In genomic region chr2:6800553-6800952, GRCh38 we compare ENCODE assay signal across 16 cellular contexts.
DNase-seq lines count a peak whose midpoint lies in the region; ATAC-seq, FAIRE-seq and TF ChIP-seq lines count a peak whose summit lies in the region.
"Had no signal": no experiment of that assay in that cellular context is flagged by ENCODE, and none has a peak within 500 bp of the region (broad histone marks: within the 10 kb centered on the region; RNA-seq: fewer than 3 reads in every experiment).

No MANE protein-coding gene starts in this region.

- no peaks in the 10 kb centered on the region for H3K4me1 ChIP-seq in K562 (replicated peaks in 1 of 2; ENCODE audit: control insufficient read depth in 2 of 2, insufficient read depth in 2 of 2, low read length in 2 of 2)
- H3K4me1 ChIP-seq in GM23338 (ENCODE audit: insufficient read depth) = peaks cover 27% of the 10 kb centered on the region
- H3K4me1 ChIP-seq in transverse colon = no peaks in the 10 kb centered on the region
- H3K4me1 ChIP-seq: A549 had no signal

- no peak overlapping the region for H3K4me3 ChIP-seq in K562
- no peak overlapping the region for H3K4me3 ChIP-seq in GM23338
- no peak overlapping the region for H3K4me3 ChIP-seq in transverse colon
- H3K4me3 ChIP-seq: A549 had no signal

- ATAC-seq in K562 (no peak), GM23338 (no peak)
- ATAC-seq: A549, PC-3 had no signal

- no peak overlapping the region for H3K4me3 Mint-ChIP-seq in GM23338
- H3K4me3 Mint-ChIP-seq: H9, IgD-negative memory B cell had no signal

- H3K27me3 ChIP-seq in K562 (ENCODE audit: control insufficient read depth in 2 of 2, insufficient read depth in 2 of 2, low read length in 2 of 2) (peaks cover 8 to 20% of the 10 kb centered on the region in 2 experiments; a peak in 4 of 5 replicates), GM23338 (ENCODE audit: insufficient read depth) (peaks cover 12% of the 10 kb centered on the region), transverse colon (no peaks in the 10 kb centered on the region)

- DNase-seq in COLO829 (ENCODE audit: low spot score) = peak; percentile 89
- peak; percentile 29 for DNase-seq in M059J (ENCODE audit: low read depth)
- DNase-seq in K562 (ENCODE audit: extremely low read depth in 1 of 4, low spot score in 3 of 4) = no peak
- peak; percentile 10 for DNase-seq in kidney tubule cell (ENCODE audit: low spot score)
- no peak for DNase-seq in SKM-1 treated with dmso at 0.1 percent for 144 hours (lab: John Stamatoyannopoulos, UW; ENCODE audit: unreplicated experiment)
- no peak for DNase-seq in GM23338 (ENCODE audit: low spot score)
- no peak for DNase-seq in transverse colon
- no peak for DNase-seq in activated CD8-positive, alpha-beta memory T cell treated with anti-CD3 and anti-CD28 coated beads for 24 hours
- DNase-seq: C1 segment of cervical spinal cord, DMS 273 treated with DMSO at 0.1 percent for 48 hours, H9, NCI-H187, NCI-H446, PC-3 had no signal

- no peak overlapping the region for H2AFZ ChIP-seq in K562 (ENCODE audit: low read depth, low read length)
- no peak overlapping the region for H2AFZ ChIP-seq in GM23338

- H3K27ac ChIP-seq in K562 (ENCODE audit: extremely low read depth, low read depth, low read length) (no peak overlapping the region), GM23338 (ENCODE audit: low read depth) (no peak overlapping the region), transverse colon (no peak overlapping the region)
- H3K27ac ChIP-seq: A549 had no signal

- CTCF ChIA-PET in K562 (lab: Yijun Ruan, JAX; ENCODE audit: low intra/inter-chr PET ratio) = no interaction called here

- in situ Hi-C loops in K562 (cut with MboI) = no loop called here
- in situ Hi-C loops in transverse colon (cut with MboI; ENCODE audit: low pct_ligation_motif_present in 1 of 4, low pct_unique_long_range_greater_than_20kb in 1 of 4, low sequenced_read_pairs in 3 of 4) = no loop called here

- H3K27ac Mint-ChIP-seq in GM23338 = no peak overlapping the region
- H3K27ac Mint-ChIP-seq: H9, IgD-negative memory B cell had no signal

- no peaks in the 10 kb centered on the region for H3K79me2 ChIP-seq in K562 (ENCODE audit: control insufficient read depth, insufficient read depth, low read length)
- H3K79me2 ChIP-seq in GM23338 (replicated peaks; ENCODE audit: insufficient read depth) = no peaks in the 10 kb centered on the region

- WGBS in K562 (ENCODE audit: insufficient coverage, low coverage, missing lambda C conversion rate) = 3% methylated on average over 5 of the region's 5 CpGs
- WGBS in transverse colon (ENCODE audit: low coverage in 1 of 2), 2 donors = 60 to 67% methylated on average over 5 of the region's 5 CpGs

- H3K9me1 ChIP-seq in K562 (ENCODE audit: control insufficient read depth, insufficient read depth, low read length) = no peaks in the 10 kb centered on the region

- H3K4me1 Mint-ChIP-seq in GM23338 = peaks cover 26% of the 10 kb centered on the region
- H3K4me1 Mint-ChIP-seq: IgD-negative memory B cell had no signal

- H3K36me3 ChIP-seq in K562 (ENCODE audit: control insufficient read depth, insufficient read depth, low read length) = no peaks in the 10 kb centered on the region
- no peaks in the 10 kb centered on the region for H3K36me3 ChIP-seq in GM23338 (ENCODE audit: insufficient read depth)
- H3K36me3 ChIP-seq in transverse colon = no peaks in the 10 kb centered on the region

- no peaks in the 10 kb centered on the region; the same call in 2 of the 3 replicates for H3K36me3 Mint-ChIP-seq in GM23338 (ENCODE audit: low read depth)
- H3K36me3 Mint-ChIP-seq: IgD-negative memory B cell had no signal

- TF ChIP-seq CTCF in K562 (IDR thresholded peaks at IDR 0.05 in 2 of 3, conservative IDR thresholded peaks at IDR 0.05 in 1 of 3; ENCODE audit: insufficient read depth in 2 of 3, low read depth in 1 of 3, low read length in 3 of 3) (no peak), GM23338 (conservative IDR thresholded peaks at IDR 0.05; ENCODE audit: low read depth in 2 of 2) (no peak), transverse colon (IDR thresholded peaks at IDR 0.05) (no peak)

- no peak for TF ChIP-seq POLR2A in K562 (conservative IDR thresholded peaks at IDR 0.05)
- no peak for TF ChIP-seq POLR2A in transverse colon (IDR thresholded peaks at IDR 0.05)

- H3K9me3 ChIP-seq in K562 (replicated peaks; ENCODE audit: control insufficient read depth, insufficient read depth, low read depth, low read length) = no peaks in the 10 kb centered on the region
- no peaks in the 10 kb centered on the region for H3K9me3 ChIP-seq in transverse colon
- H3K9me3 ChIP-seq: A549 had no signal

- intact Hi-C loops in K562 (cut with micrococcal nuclease) = no loop called here
- intact Hi-C loops in transverse colon (cut with DNase I; ENCODE audit: low total_unique reads) = no loop called here

- TF ChIP-seq EP300 in K562 (IDR thresholded peaks at IDR 0.05; ENCODE audit: low read length) (no peak), transverse colon (IDR thresholded peaks at IDR 0.05; ENCODE audit: low read depth) (no peak)

- peaks cover 31% of the 10 kb centered on the region for H3K9me3 Mint-ChIP-seq in GM23338
- H3K9me3 Mint-ChIP-seq: H9 had no signal

- H3F3A ChIP-seq in GM23338 (replicated peaks; ENCODE audit: low read depth) = peaks cover 2% of the 10 kb centered on the region; the same call in 1 of the 2 replicates

- H3K4me2 ChIP-seq in K562 (ENCODE audit: insufficient read depth, low read length) (no peak overlapping the region), GM23338 (no peak overlapping the region)
- H3K4me2 ChIP-seq: A549 had no signal

- 0 out of 2 replicates have a peak, but pooled peaks cover 4% of the 10 kb centered on the region for H3K9me2 ChIP-seq in GM23338 (ENCODE audit: insufficient read depth)

- no peak overlapping the region for H3K9ac ChIP-seq in K562 (ENCODE audit: insufficient read depth in 1 of 2, low read depth in 2 of 2, low read length in 2 of 2)

- FAIRE-seq in K562 (lab: Jason Lieb, UNC) = no peak
- FAIRE-seq: A549 had no signal

- no TSS peak for BruUV-seq in K562 (replicated peaks; lab: Mats Ljungman, UMichigan)

- POLR2A ChIA-PET in K562 (lab: Yijun Ruan, JAX) = no interaction called here

- peaks cover 17% of the 10 kb centered on the region for H3K27me3 Mint-ChIP-seq in GM23338 (ENCODE audit: insufficient read depth, low read depth, poor library complexity)

- H4K20me1 ChIP-seq in K562 (replicated peaks; ENCODE audit: control insufficient read depth, insufficient read depth, low read length) = no peaks in the 10 kb centered on the region
- H4K20me1 ChIP-seq in GM23338 (replicated peaks; ENCODE audit: insufficient read depth) = no peaks in the 10 kb centered on the region

- no peak for TF ChIP-seq RAD21 in K562 (CRISPR knock-in tag; conservative IDR thresholded peaks at IDR 0.05 in 1 of 2, IDR thresholded peaks at IDR 0.05 in 1 of 2)

TF ChIP-seq in K562, 482 proteins besides CTCF, POLR2A, EP300 and RAD21:
- TF ChIP-seq ZNF445 (CRISPR knock-in tag; IDR thresholded peaks at IDR 0.05; ENCODE audit: low read depth) (no peak), FOSL1 (tag; conservative IDR thresholded peaks at IDR 0.05) (peak; percentile 62), RCOR1 (IDR thresholded peaks at IDR 0.05; ENCODE audit: borderline replicate concordance in 1 of 2, low read depth in 2 of 2, low read length in 2 of 2) (no peak)
TF ChIP-seq in K562: peak in this region for 1.

TF ChIP-seq in GM23338, 12 proteins besides CTCF, POLR2A, EP300 and RAD21 (continues in another document):
- TF ChIP-seq EZH2 (IDR thresholded peaks at IDR 0.05; ENCODE audit: low read depth, unreplicated experiment) = no peak
- no peak for TF ChIP-seq ETS1 (IDR thresholded peaks at IDR 0.05)
- no peak for TF ChIP-seq CREB1 (CRISPR knock-in tag; IDR thresholded peaks at IDR 0.05; ENCODE audit: low read depth)

Comparison
In these comparisons a context has a peak if more than half of its experiments do, and no peak if none do; other contexts are left out.
1. DNase-seq: peak in COLO829 (single experiment), M059J (single experiment) and kidney tubule cell (single experiment); none in K562 (0 of 4), SKM-1 treated with dmso at 0.1 percent for 144 hours (single experiment), GM23338 (single experiment), transverse colon (single experiment) and activated CD8-positive, alpha-beta memory T cell treated with anti-CD3 and anti-CD28 coated beads for 24 hours (single experiment).